In genomic region chr18:50559750-50560680, GRCh38 we compare ENCODE assay signal across 8 cellular contexts. TPM values are rescaled to one million over a fixed set of nuclear protein-coding genes. Genes with fewer than 3 reads are reported as not detected.
DNase-seq lines count a peak whose midpoint lies in the region; ATAC-seq and TF ChIP-seq lines count a peak whose summit lies in the region.

TSS of gene MAPK4 (plus strand) at chr18:50560087. CDS start at chr18:50663959, 103,872 bp downstream.

- peak within 1 kb of the TSS; percentile 67 for H3K4me3 Mint-ChIP-seq in T-helper 17 cell

- H3K4me1 ChIP-seq in mesendoderm (ENCODE audit: control insufficient read depth, low read depth, low read length), result no peaks in the 10 kb centered on the region
- peaks cover 0 to 21% (median 8%) of the 10 kb centered on the region in 4 donors for H3K4me1 ChIP-seq in tibial nerve

- H2BK120ac ChIP-seq in mesendoderm (ENCODE audit: low read depth, low read length), result no peak within 1 kb of the TSS

- peak; percentile 6 for DNase-seq in SKM-1 treated with dmso at 0.1 percent for 144 hours (lab: John Stamatoyannopoulos, UW; ENCODE audit: unreplicated experiment)
- DNase-seq in SKM-1 (lab: John Stamatoyannopoulos, UW; ENCODE audit: unreplicated experiment), result no peak
- no peak for DNase-seq in T-helper 17 cell
- DNase-seq in epithelial cell of esophagus (ENCODE audit: low read depth), result peak; percentile 51
- no peak for DNase-seq in mesendoderm
- DNase-seq in tibial nerve (ENCODE audit: low spot score in 2 of 2), result no peak
- DNase-seq in amniotic stem cell (lab: John Stamatoyannopoulos, UW), result no peak

- no peaks in the 10 kb centered on the region for H3K79me2 ChIP-seq in mesendoderm (ENCODE audit: control insufficient read depth, insufficient read depth, low read length)

- no peak within 1 kb of the TSS for H2BK15ac ChIP-seq in mesendoderm (replicated peaks; ENCODE audit: low read depth)

- H2AK5ac ChIP-seq in mesendoderm (ENCODE audit: low read length), result no peak within 1 kb of the TSS

- H3K4me3 ChIP-seq in epithelial cell of esophagus (ENCODE audit: low read length) (peak within 1 kb of the TSS; percentile 41), mesendoderm (ENCODE audit: low read length) (peak within 1 kb of the TSS; percentile 41), tibial nerve (peak within 1 kb of the TSS; percentile 36 to 87 (median 56))

- H3K4me1 Mint-ChIP-seq in T-helper 17 cell, result no peaks in the 10 kb centered on the region

- no peak for TF ChIP-seq POLR2A in tibial nerve (IDR thresholded peaks at IDR 0.05)

- H3K36me3 ChIP-seq in mesendoderm (ENCODE audit: control insufficient read depth, insufficient read depth, low read length), result no peaks in the 10 kb centered on the region
- no peaks in the 10 kb centered on the region for H3K36me3 ChIP-seq in tibial nerve

- H3K9ac ChIP-seq in mesendoderm (ENCODE audit: low read length), result peak within 1 kb of the TSS; percentile 74

- H3K27me3 ChIP-seq in mesendoderm (ENCODE audit: insufficient read depth, low read length, poor library complexity) (peaks cover 16% of the 10 kb centered on the region), tibial nerve (peaks cover 0 to 42% of the 10 kb centered on the region in 2 donors)

- H3K27ac Mint-ChIP-seq in T-helper 17 cell, result no peak within 1 kb of the TSS

- H3K27ac ChIP-seq in mesendoderm (ENCODE audit: low read depth, low read length) (no peak within 1 kb of the TSS), tibial nerve (peak within 1 kb of the TSS in 3 of 4 donors; percentile 54 to 79 (median 74))

- H2BK5ac ChIP-seq in mesendoderm (ENCODE audit: low read length), result no peak within 1 kb of the TSS

- H3K27me3 Mint-ChIP-seq in T-helper 17 cell, result peaks cover 58% of the 10 kb centered on the region

- H3K9me3 ChIP-seq in T-helper 17 cell (ENCODE audit: control insufficient read depth, low read length, poor library complexity, severe bottlenecking) (no peaks in the 10 kb centered on the region), tibial nerve (peaks cover 0 to 13% (median 3%) of the 10 kb centered on the region in 4 donors)

- H3K56ac ChIP-seq in mesendoderm (ENCODE audit: low read length), result peak within 1 kb of the TSS; percentile 81

- peak within 1 kb of the TSS; percentile 84 for H3K4me2 ChIP-seq in mesendoderm (ENCODE audit: low read length)

- no peaks in the 10 kb centered on the region for H3K79me1 ChIP-seq in mesendoderm (ENCODE audit: low read length)

- WGBS in mesendoderm (ENCODE audit: extremely low coverage, insufficient coverage, low lambda C conversion rate), result no CpG with 5 or more reads among the region's 110 CpGs
- 1% methylated on average over 22 to 31 of the region's 110 CpGs for WGBS in tibial nerve, 2 donors

- H4K8ac ChIP-seq in mesendoderm (ENCODE audit: low read depth, low read length), result no peak within 1 kb of the TSS

- no peak for TF ChIP-seq CTCF in epithelial cell of esophagus (IDR thresholded peaks at IDR 0.05; ENCODE audit: insufficient read depth, low read depth, low read length, missing control alignments)
- no peak for TF ChIP-seq CTCF in tibial nerve (IDR thresholded peaks at IDR 0.05)

- H3K23ac ChIP-seq in mesendoderm (ENCODE audit: low read length), result peak within 1 kb of the TSS; percentile 29

- no peak within 1 kb of the TSS for H4K5ac ChIP-seq in mesendoderm (ENCODE audit: low read length)

- no peak for TF ChIP-seq EP300 in tibial nerve (IDR thresholded peaks at IDR 0.05)

- peak; percentile 41 for ATAC-seq in HG02973 (IDR thresholded peaks at IDR 0.05; ENCODE audit: unreplicated experiment)
- ATAC-seq in T-helper 17 cell, result peak; percentile 59

- peaks cover 6% of the 10 kb centered on the region for H3K36me3 Mint-ChIP-seq in T-helper 17 cell (ENCODE audit: low read depth)

- H3K18ac ChIP-seq in mesendoderm (ENCODE audit: low read length), result peak within 1 kb of the TSS; percentile 64

- no peak within 1 kb of the TSS for H3K4ac ChIP-seq in mesendoderm (ENCODE audit: low read depth, low read length)

RNA-seq across cellular contexts. Expression of gene MAPK4, which starts in this region (rescaled TPM):
- not detected for total RNA-seq in T-helper 17 cell
- 1.2 TPM for polyA plus RNA-seq in mesendoderm (2013, experiment 1 of 2)
- polyA plus RNA-seq in mesendoderm (2013, experiment 2 of 2), result 1.2 TPM
- total RNA-seq in tibial nerve, result 10 to 100 TPM in 1 of 4 donors, 1 to 10 TPM in 3; 1.4 to 10.8 (median 2.3) TPM

Comparison
In these comparisons a context has a peak if more than half of its experiments do, and no peak if none do; other contexts are left out.
1. DNase-seq: peak in SKM-1 treated with dmso at 0.1 percent for 144 hours (single experiment) and epithelial cell of esophagus (single experiment); none in SKM-1 (single experiment), T-helper 17 cell (0 of 3), mesendoderm (single experiment), tibial nerve (0 of 2) and amniotic stem cell (single experiment).
2. Peak in ATAC-seq in T-helper 17 cell; RNA of the gene not detected or under 1 TPM.
3. Peak in every context shown above with its lines, with median percentiles within 50 percentile points of each other: H3K4me3 ChIP-seq.